8 cellular contexts compared by ENCODE assay signal in the genomic region with DNA sequence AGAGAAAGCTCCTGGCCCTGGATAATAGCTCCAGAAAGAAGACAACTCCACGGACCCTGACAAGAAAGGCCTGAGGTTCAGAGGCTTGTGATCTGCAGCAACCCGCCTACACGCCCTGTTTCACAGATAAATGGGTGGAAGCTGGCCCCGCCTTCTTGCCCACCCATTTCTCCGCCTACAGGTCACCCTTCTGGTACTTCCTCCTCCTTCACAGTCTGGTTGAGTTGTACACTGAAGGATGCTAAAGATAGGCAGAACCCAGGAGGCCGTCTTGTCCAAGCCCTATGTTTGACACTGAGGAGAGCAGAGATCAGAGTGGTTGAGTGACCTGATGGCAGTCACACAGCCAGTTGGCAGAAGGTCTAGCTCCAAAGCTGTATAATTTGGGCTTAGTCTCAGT. TPM values are rescaled to one million over a fixed set of nuclear protein-coding genes. Genes with fewer than 3 reads are reported as not detected.
DNase-seq lines count a peak whose midpoint lies in the region; ATAC-seq lines count a peak whose summit lies in the region.

No MANE protein-coding gene starts in this region.

- no peak overlapping the region for H3K27ac Mint-ChIP-seq in activated T-helper 1 cell treated with anti-CD3 and anti-CD28 coated beads, Interleukin-12 subunit alpha, Interleukin-12 subunit beta, Interleukin-2, Interleukin-4 antibody, amounts not matched to agents 30 ng/mL and 10 ng/mL and 1 ng/mL, durations not matched to agents 14 hours and 24 hours and 36 hours

- peaks cover 9% of the 10 kb centered on the region for H3K4me1 Mint-ChIP-seq in activated T-helper 1 cell treated with anti-CD3 and anti-CD28 coated beads, Interleukin-12 subunit alpha, Interleukin-12 subunit beta, Interleukin-2, Interleukin-4 antibody, amounts not matched to agents 30 ng/mL and 10 ng/mL and 1 ng/mL, durations not matched to agents 14 hours and 24 hours and 36 hours (ENCODE audit: low read depth)

- no peak for DNase-seq in activated CD4-positive, CD25-positive, alpha-beta regulatory T cell (lab: John Stamatoyannopoulos, UW)
- peak; percentile 41 for DNase-seq in NOMO-1 treated with dmso at 0.1 percent for 144 hours (lab: John Stamatoyannopoulos, UW; ENCODE audit: unreplicated experiment)
- DNase-seq in activated T-helper 1 cell treated with anti-CD3 and anti-CD28 coated beads, Interleukin-12 subunit alpha, Interleukin-12 subunit beta, Interleukin-2, Interleukin-4 antibody, amounts not matched to agents 30 ng/mL and 10 ng/mL and 1 ng/mL, durations not matched to agents 14 hours and 24 hours and 36 hours (ENCODE audit: low spot score) = peak; percentile 31
- DNase-seq in stimulated activated CD8-positive, alpha-beta memory T cell treated with anti-CD3 and anti-CD28 coated beads, Interleukin-12 subunit alpha, Interleukin-12 subunit beta, amount 100 ng/mL, for 4 hours (ENCODE audit: low read depth) = peak; percentile 47
- no peak for DNase-seq in NCI-H128 (lab: John Stamatoyannopoulos, UW; ENCODE audit: unreplicated experiment)
- DNase-seq in SHP77 treated with DMSO at 0.1 percent for 48 hours (lab: John Stamatoyannopoulos, UW) = no peak

- H3K9me3 Mint-ChIP-seq in activated T-helper 1 cell treated with anti-CD3 and anti-CD28 coated beads, Interleukin-12 subunit alpha, Interleukin-12 subunit beta, Interleukin-2, Interleukin-4 antibody, amounts not matched to agents 30 ng/mL and 10 ng/mL and 1 ng/mL, durations not matched to agents 14 hours and 24 hours and 36 hours = no peaks in the 10 kb centered on the region

- peaks cover 2% of the 10 kb centered on the region for H3K27me3 Mint-ChIP-seq in activated T-helper 1 cell treated with anti-CD3 and anti-CD28 coated beads, Interleukin-12 subunit alpha, Interleukin-12 subunit beta, Interleukin-2, Interleukin-4 antibody, amounts not matched to agents 30 ng/mL and 10 ng/mL and 1 ng/mL, durations not matched to agents 14 hours and 24 hours and 36 hours (ENCODE audit: insufficient read depth)

- H3K4me3 Mint-ChIP-seq in activated T-helper 1 cell treated with anti-CD3 and anti-CD28 coated beads, Interleukin-12 subunit alpha, Interleukin-12 subunit beta, Interleukin-2, Interleukin-4 antibody, amounts not matched to agents 30 ng/mL and 10 ng/mL and 1 ng/mL, durations not matched to agents 14 hours and 24 hours and 36 hours = no peak overlapping the region

- ATAC-seq in activated CD4-positive, CD25-positive, alpha-beta regulatory T cell treated with anti-CD3 and anti-CD28 coated beads, Interleukin-2, amount 50 U/mL, for 24 hours = peak; percentile 28 to 68
- no peak for ATAC-seq in HG02970 (IDR thresholded peaks at IDR 0.05; ENCODE audit: low FRiP score, unreplicated experiment)

- intact Hi-C loops in activated T-helper 1 cell treated with anti-CD3 and anti-CD28 coated beads, Interleukin-12 subunit alpha, Interleukin-12 subunit beta, Interleukin-2, Interleukin-4 antibody, amounts not matched to agents 30 ng/mL and 10 ng/mL and 1 ng/mL, durations not matched to agents 14 hours and 24 hours and 36 hours (cut with micrococcal nuclease) = no loop called here

- no peaks in the 10 kb centered on the region for H3K36me3 Mint-ChIP-seq in activated T-helper 1 cell treated with anti-CD3 and anti-CD28 coated beads, Interleukin-12 subunit alpha, Interleukin-12 subunit beta, Interleukin-2, Interleukin-4 antibody, amounts not matched to agents 30 ng/mL and 10 ng/mL and 1 ng/mL, durations not matched to agents 14 hours and 24 hours and 36 hours (ENCODE audit: low read depth)

RNA-seq across cellular contexts. Expression of gene MDGA1, which starts 34.2 kb away (rescaled TPM):
- 5.4 and 5.7 TPM in 2 replicates for total RNA-seq in activated T-helper 1 cell treated with anti-CD3 and anti-CD28 coated beads, Interleukin-12 subunit alpha, Interleukin-12 subunit beta, Interleukin-2, Interleukin-4 antibody, amounts not matched to agents 30 ng/mL and 10 ng/mL and 1 ng/mL, durations not matched to agents 14 hours and 24 hours and 36 hours

Comparison
In these comparisons a context has a peak if more than half of its experiments do, and no peak if none do; other contexts are left out.
1. DNase-seq: peak in NOMO-1 treated with dmso at 0.1 percent for 144 hours (single experiment), activated T-helper 1 cell treated with anti-CD3 and anti-CD28 coated beads, Interleukin-12 subunit alpha, Interleukin-12 subunit beta, Interleukin-2, Interleukin-4 antibody, amounts not matched to agents 30 ng/mL and 10 ng/mL and 1 ng/mL, durations not matched to agents 14 hours and 24 hours and 36 hours (single experiment) and stimulated activated CD8-positive, alpha-beta memory T cell treated with anti-CD3 and anti-CD28 coated beads, Interleukin-12 subunit alpha, Interleukin-12 subunit beta, amount 100 ng/mL, for 4 hours (single experiment); none in activated CD4-positive, CD25-positive, alpha-beta regulatory T cell (0 of 4), NCI-H128 (single experiment) and SHP77 treated with DMSO at 0.1 percent for 48 hours (single experiment).